In the genomic region with DNA sequence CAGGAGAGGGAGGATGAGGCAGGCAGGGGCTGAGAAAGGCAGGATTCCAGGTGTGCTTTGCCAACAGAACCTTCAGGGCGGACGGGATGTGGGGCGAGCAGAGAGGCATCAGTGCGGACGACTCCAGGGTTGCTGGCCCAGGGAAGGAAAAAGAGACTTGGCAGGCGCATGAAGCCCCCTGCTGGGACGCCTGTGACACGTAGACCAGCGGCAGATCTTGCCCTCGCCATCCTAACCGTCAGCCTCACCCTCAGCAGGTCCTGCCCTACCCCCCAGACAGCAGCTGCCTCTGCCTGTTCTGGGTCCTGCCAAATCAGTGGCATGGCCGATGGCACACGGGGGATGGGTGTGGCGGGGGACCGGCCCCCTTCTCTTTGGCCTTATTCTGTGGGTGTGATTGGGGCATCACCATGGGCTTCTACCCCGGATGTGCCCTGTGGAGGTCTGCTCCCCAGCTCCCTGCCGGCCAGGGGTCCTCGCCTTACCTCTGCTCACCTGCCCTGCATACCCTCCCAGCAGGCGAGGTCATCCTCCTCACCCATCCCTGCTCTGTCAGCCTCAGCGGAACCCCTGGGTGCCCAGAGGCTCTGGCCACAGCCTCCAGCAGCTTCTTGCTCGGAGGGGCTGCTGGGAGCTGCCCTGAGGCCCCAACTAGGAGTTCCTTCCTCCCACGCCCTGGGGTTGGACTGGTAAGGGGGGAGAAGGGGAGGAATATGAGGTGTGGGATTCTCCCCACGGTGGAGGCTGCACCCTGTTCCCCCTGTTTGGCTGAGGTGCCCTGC, we compare ENCODE assay signal across 14 cellular contexts. TPM values are rescaled to one million over a fixed set of nuclear protein-coding genes. Genes with fewer than 3 reads are reported as not detected.
A peak's percentile ranks its signal among the peaks of the same experiment; 100 is the strongest.
DNase-seq lines count a peak whose midpoint lies in the region; ATAC-seq and TF ChIP-seq lines count a peak whose summit lies in the region.
"Had no signal": no experiment of that assay in that cellular context is flagged by ENCODE, and none has a peak within 500 bp of the region (broad histone marks: within the 10 kb centered on the region; RNA-seq: fewer than 3 reads in every experiment).

No MANE protein-coding gene starts in this region.

- peak overlapping the region; percentile 9 to 100 (median 59); a peak in 20 of 22 replicates for H3K4me2 ChIP-seq in BLaER1 treated with 17β-estradiol and CSF1 and Interleukin-3, amounts not matched to agents 10 nM and 100 nM

- H3K27me3 Mint-ChIP-seq in activated naive CD8-positive, alpha-beta T cell treated with anti-CD3 and anti-CD28 coated beads, Interleukin-2, amount 10 ng/mL, durations not matched to agents 7 days and 5 days, result no peaks in the 10 kb centered on the region
- H3K27me3 Mint-ChIP-seq in naive thymus-derived CD4-positive, alpha-beta T cell, result no peaks in the 10 kb centered on the region
- peaks cover 6% of the 10 kb centered on the region for H3K27me3 Mint-ChIP-seq in mesothelial cell of epicardium (ENCODE audit: low read depth)
- H3K27me3 Mint-ChIP-seq: activated T-cell treated with anti-CD3 and anti-CD28 coated beads, Interleukin-2, amount 50 U/mL, for 24 hours had no signal

- intact Hi-C loops in naive thymus-derived CD4-positive, alpha-beta T cell (cut with micrococcal nuclease), result loop anchor here in 1 of 2 donors (5.0 kb wide), 1 partner anchor 62 kb away; no protein-coding TSS in a partner anchor

- DNase-seq in COR-L47 (lab: John Stamatoyannopoulos, UW) (peak; percentile 22), mesothelial cell of epicardium (ENCODE audit: low spot score in 2 of 2, unreplicated experiment in 2 of 2) (no peak), NCI-H446 treated with DMSO at 0.1 percent for 48 hours (lab: John Stamatoyannopoulos, UW) (no peak)
- no peak for DNase-seq in activated naive CD8-positive, alpha-beta T cell treated with anti-CD3 and anti-CD28 coated beads, Interleukin-2, amount 10 ng/mL, durations not matched to agents 7 days and 5 days
- DNase-seq in naive thymus-derived CD4-positive, alpha-beta T cell, result no peak
- DNase-seq: Kasumi-1; midbrain; NCI-H187; NCI-H748 treated with DMSO at 0.1 percent for 48 hours; stimulated activated CD4-positive, alpha-beta T cell treated with anti-CD3 and anti-CD28 coated beads, Interleukin-2, amount 100 ng/mL, for 24 hours; stimulated activated naive CD4-positive, alpha-beta T cell had no signal

- no peaks in the 10 kb centered on the region for H3K36me3 Mint-ChIP-seq in activated naive CD8-positive, alpha-beta T cell treated with anti-CD3 and anti-CD28 coated beads, Interleukin-2, amount 10 ng/mL, durations not matched to agents 7 days and 5 days
- H3K36me3 Mint-ChIP-seq in naive thymus-derived CD4-positive, alpha-beta T cell, result peaks cover 0 to 2% (median 0%) of the 10 kb centered on the region in 5 donors
- no peaks in the 10 kb centered on the region for H3K36me3 Mint-ChIP-seq in mesothelial cell of epicardium

- peaks cover 2% of the 10 kb centered on the region for H3K9me3 Mint-ChIP-seq in activated naive CD8-positive, alpha-beta T cell treated with anti-CD3 and anti-CD28 coated beads, Interleukin-2, amount 10 ng/mL, durations not matched to agents 7 days and 5 days
- H3K9me3 Mint-ChIP-seq in naive thymus-derived CD4-positive, alpha-beta T cell, result no peaks in the 10 kb centered on the region
- no peaks in the 10 kb centered on the region for H3K9me3 Mint-ChIP-seq in mesothelial cell of epicardium
- H3K9me3 Mint-ChIP-seq: activated T-cell treated with anti-CD3 and anti-CD28 coated beads, Interleukin-2, amount 50 U/mL, for 24 hours had no signal

- ATAC-seq in activated naive CD8-positive, alpha-beta T cell treated with anti-CD3 and anti-CD28 coated beads, Interleukin-2, amount 10 ng/mL, durations not matched to agents 7 days and 5 days (ENCODE audit: low read depth), result no peak
- ATAC-seq in naive thymus-derived CD4-positive, alpha-beta T cell, result no peak
- ATAC-seq in HG03378 (IDR thresholded peaks at IDR 0.05; ENCODE audit: unreplicated experiment), result no peak

- H3K4me1 ChIP-seq in BLaER1 treated with 17β-estradiol and CSF1 and Interleukin-3, amounts not matched to agents 10 nM and 100 nM, result peaks cover 86 to 97% (median 93%) of the 10 kb centered on the region in 10 experiments
- peaks cover 34 to 44% of the 10 kb centered on the region in 2 donors for H3K4me1 ChIP-seq in naive thymus-derived CD4-positive, alpha-beta T cell (ENCODE audit: control insufficient read depth in 2 of 2, insufficient read depth in 2 of 2, low read length in 2 of 2)

- H3K4me1 Mint-ChIP-seq in activated naive CD8-positive, alpha-beta T cell treated with anti-CD3 and anti-CD28 coated beads, Interleukin-2, amount 10 ng/mL, durations not matched to agents 7 days and 5 days, result peaks cover 31% of the 10 kb centered on the region
- peaks cover 30 to 66% (median 53%) of the 10 kb centered on the region in 7 donors for H3K4me1 Mint-ChIP-seq in naive thymus-derived CD4-positive, alpha-beta T cell
- H3K4me1 Mint-ChIP-seq in mesothelial cell of epicardium, result peaks cover 16% of the 10 kb centered on the region

- peak overlapping the region in 3 of 11 experiments; percentile 15 to 39 (median 15); a peak in 4 of 22 replicates for H3K9ac ChIP-seq in BLaER1 treated with 17β-estradiol and CSF1 and Interleukin-3, amounts not matched to agents 10 nM and 100 nM

- H3K9me3 ChIP-seq in BLaER1 treated with 17β-estradiol and CSF1 and Interleukin-3, amounts not matched to agents 10 nM and 100 nM (replicated peaks in 1 of 11), result no peaks in the 10 kb centered on the region
- H3K9me3 ChIP-seq in naive thymus-derived CD4-positive, alpha-beta T cell (ENCODE audit: control insufficient read depth in 2 of 3, low read length in 3 of 3), result no peaks in the 10 kb centered on the region

- peak overlapping the region; percentile 8 for H3K27ac Mint-ChIP-seq in activated naive CD8-positive, alpha-beta T cell treated with anti-CD3 and anti-CD28 coated beads, Interleukin-2, amount 10 ng/mL, durations not matched to agents 7 days and 5 days
- peak overlapping the region; percentile 31 to 89 (median 74) for H3K27ac Mint-ChIP-seq in naive thymus-derived CD4-positive, alpha-beta T cell
- no peak overlapping the region for H3K27ac Mint-ChIP-seq in mesothelial cell of epicardium

- H4K20me1 ChIP-seq in BLaER1 treated with 17β-estradiol and CSF1 and Interleukin-3, amounts not matched to agents 10 nM and 100 nM, result peaks cover 0 to 11% (median 6%) of the 10 kb centered on the region in 11 experiments; a peak in 7 of 22 replicates

- peaks cover 0 to 13% (median 4%) of the 10 kb centered on the region in 11 experiments; a peak in 6 of 22 replicates for H3K27me3 ChIP-seq in BLaER1 treated with 17β-estradiol and CSF1 and Interleukin-3, amounts not matched to agents 10 nM and 100 nM
- no peaks in the 10 kb centered on the region for H3K27me3 ChIP-seq in naive thymus-derived CD4-positive, alpha-beta T cell (ENCODE audit: control insufficient read depth in 2 of 2, insufficient read depth in 2 of 2, low read length in 2 of 2)

- CTCF ChIA-PET in naive thymus-derived CD4-positive, alpha-beta T cell (lab: Charles Lee), result no interaction called here

- H3K4me3 Mint-ChIP-seq in activated naive CD8-positive, alpha-beta T cell treated with anti-CD3 and anti-CD28 coated beads, Interleukin-2, amount 10 ng/mL, durations not matched to agents 7 days and 5 days, result no peak overlapping the region
- peak overlapping the region in 3 of 10 donors; percentile 6 to 69 (median 20) for H3K4me3 Mint-ChIP-seq in naive thymus-derived CD4-positive, alpha-beta T cell
- no peak overlapping the region for H3K4me3 Mint-ChIP-seq in mesothelial cell of epicardium
- H3K4me3 Mint-ChIP-seq: activated T-cell treated with anti-CD3 and anti-CD28 coated beads, Interleukin-2, amount 50 U/mL, for 24 hours had no signal

- H3K27ac ChIP-seq in BLaER1 treated with 17β-estradiol and CSF1 and Interleukin-3, amounts not matched to agents 10 nM and 100 nM, result peak overlapping the region in 3 of 11 experiments; percentile 1 to 38 (median 16); a peak in 4 of 22 replicates
- H3K27ac ChIP-seq in naive thymus-derived CD4-positive, alpha-beta T cell (ENCODE audit: low read depth, low read length), result no peak overlapping the region

- POLR2A ChIA-PET in activated naive CD8-positive, alpha-beta T cell treated with anti-CD3 and anti-CD28 coated beads, Interleukin-2, amount 10 ng/mL, durations not matched to agents 7 days and 5 days (lab: Charles Lee), result interaction anchor here (0.9 kb wide), 1 partner anchor 9 kb away, joined by 3 read pairs; no protein-coding TSS in a partner anchor
- POLR2A ChIA-PET in naive thymus-derived CD4-positive, alpha-beta T cell (lab: Charles Lee), result no interaction called here

- H3K4me3 ChIP-seq in BLaER1 treated with 17β-estradiol and CSF1 and Interleukin-3, amounts not matched to agents 10 nM and 100 nM, result no peak overlapping the region
- H3K4me3 ChIP-seq in naive thymus-derived CD4-positive, alpha-beta T cell (ENCODE audit: low read length), result no peak overlapping the region

- TF ChIP-seq CTCF in mesothelial cell of epicardium (IDR thresholded peaks at IDR 0.05; ENCODE audit: unreplicated experiment), result no peak

- H3K36me3 ChIP-seq in BLaER1 treated with 17β-estradiol and CSF1 and Interleukin-3, amounts not matched to agents 10 nM and 100 nM, result no peaks in the 10 kb centered on the region
- no peaks in the 10 kb centered on the region for H3K36me3 ChIP-seq in naive thymus-derived CD4-positive, alpha-beta T cell (ENCODE audit: control insufficient read depth in 2 of 3, insufficient read depth in 3 of 3, low read length in 3 of 3)

RNA-seq across cellular contexts. Expression of gene SH3BP2, which starts 2.9 kb away (rescaled TPM):
- 10 to 100 TPM; 82.6 to 83.7 TPM for total RNA-seq in activated naive CD8-positive, alpha-beta T cell treated with anti-CD3 and anti-CD28 coated beads, Interleukin-2, amount 10 ng/mL, durations not matched to agents 7 days and 5 days
- 100 to 1,000 TPM in 1 of 5 experiments, 10 to 100 TPM in 4; 22.7 to 269 (median 59.6) TPM for total RNA-seq in naive thymus-derived CD4-positive, alpha-beta T cell
- polyA plus RNA-seq in naive thymus-derived CD4-positive, alpha-beta T cell, result 10 to 100 TPM in 1 of 2 donors, 1 to 10 TPM in 1; 5.9 to 11.3 TPM
- total RNA-seq in mesothelial cell of epicardium, result 72.9 to 79.0 TPM (median 76.7 TPM) in 3 replicates

RNA-seq across cellular contexts. Expression of gene TNIP2, which starts 33.9 kb away (rescaled TPM):
- total RNA-seq in activated naive CD8-positive, alpha-beta T cell treated with anti-CD3 and anti-CD28 coated beads, Interleukin-2, amount 10 ng/mL, durations not matched to agents 7 days and 5 days, result 10 to 100 TPM; 47.0 to 50.0 TPM
- total RNA-seq in naive thymus-derived CD4-positive, alpha-beta T cell, result 10 to 100 TPM; 39.4 to 56.0 (median 43.6) TPM
- polyA plus RNA-seq in naive thymus-derived CD4-positive, alpha-beta T cell, result 10 to 100 TPM; 33.6 to 55.3 TPM
- total RNA-seq in mesothelial cell of epicardium, result 23.8 to 25.9 TPM (median 25.0 TPM) in 3 replicates

RNA-seq across cellular contexts. Expression of gene ADD1, which starts 53.7 kb away (rescaled TPM):
- total RNA-seq in activated naive CD8-positive, alpha-beta T cell treated with anti-CD3 and anti-CD28 coated beads, Interleukin-2, amount 10 ng/mL, durations not matched to agents 7 days and 5 days, result 100 to 1,000 TPM; 261 to 276 TPM
- total RNA-seq in naive thymus-derived CD4-positive, alpha-beta T cell, result 100 to 1,000 TPM; 211 to 300 (median 282) TPM
- polyA plus RNA-seq in naive thymus-derived CD4-positive, alpha-beta T cell, result 100 to 1,000 TPM; 152 to 164 TPM
- total RNA-seq in mesothelial cell of epicardium, result 277 to 297 TPM (median 287 TPM) in 3 replicates
